ENCODE assay signal across 8 cellular contexts in the genomic region with DNA sequence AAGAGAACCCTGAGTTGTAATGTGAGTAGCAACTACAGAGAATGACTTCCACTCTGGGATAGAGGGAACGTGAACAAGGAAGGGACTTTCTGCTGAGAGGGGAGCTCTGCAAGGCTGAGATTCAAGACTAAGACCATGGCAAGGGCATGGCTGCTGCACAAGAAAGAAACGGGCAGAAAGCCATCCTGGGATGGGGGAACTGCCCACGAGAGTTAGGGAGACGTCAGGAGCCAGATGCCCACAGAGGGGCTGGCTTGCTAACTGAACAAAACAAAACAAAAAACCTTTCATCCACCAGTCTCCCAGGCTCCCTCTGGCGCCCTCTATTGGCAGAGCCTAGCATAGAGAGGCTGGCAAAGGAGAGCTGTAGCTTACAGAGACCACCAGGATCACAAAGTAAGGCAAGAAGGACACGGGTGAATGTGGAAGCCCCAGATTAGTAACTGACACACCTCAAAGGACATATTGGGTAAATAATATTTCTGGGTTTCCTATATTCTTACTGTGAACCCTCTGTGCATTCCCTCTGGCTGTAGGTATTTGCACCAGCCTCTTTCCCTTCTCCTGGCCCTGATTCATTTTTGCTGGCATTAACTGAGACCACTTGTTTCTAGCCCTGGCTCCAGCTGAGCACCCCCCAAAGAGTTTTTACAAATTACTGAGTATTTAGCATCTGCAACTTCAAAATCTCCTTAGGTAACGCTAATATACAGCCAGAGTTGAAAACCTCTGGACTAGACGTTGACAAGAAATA.
DNase-seq lines count a peak whose midpoint lies in the region; ATAC-seq and TF ChIP-seq lines count a peak whose summit lies in the region.

No MANE protein-coding gene starts in this region.

- H3K9me3 ChIP-seq in left lung = no peaks in the 10 kb centered on the region

- peak; percentile 72 to 94 for TF ChIP-seq CTCF in left lung (IDR thresholded peaks at IDR 0.05)

- H3K36me3 ChIP-seq in left lung = no peaks in the 10 kb centered on the region

- H3K4me3 ChIP-seq in left lung = no peak overlapping the region

- no peaks in the 10 kb centered on the region for H3K4me1 ChIP-seq in left lung

- ATAC-seq in left lung = peak; percentile 84
- no peak for ATAC-seq in HG03378 (IDR thresholded peaks at IDR 0.05; ENCODE audit: unreplicated experiment)
- ATAC-seq in GM21737 (IDR thresholded peaks at IDR 0.05; ENCODE audit: unreplicated experiment) = no peak

- H3K27me3 ChIP-seq in left lung = no peaks in the 10 kb centered on the region

- intact Hi-C loops in left lung (cut with DNase I) = loop anchor here in 1 of 2 donors (10.0 kb wide), 1 partner anchor 170 kb away; no protein-coding TSS in a partner anchor

- no peak overlapping the region for H3K27ac ChIP-seq in left lung

- DNase-seq in DMS 273 treated with DMSO at 0.1 percent for 48 hours (lab: John Stamatoyannopoulos, UW) = peak; percentile 0
- peak; percentile 74 for DNase-seq in HK-2 (ENCODE audit: unreplicated experiment)
- peak; percentile 46 for DNase-seq in RKO (ENCODE audit: low spot score)
- peak; percentile 75 for DNase-seq in cerebellar cortex (ENCODE audit: low spot score)
- DNase-seq in left lung = peak; percentile 41 to 55
- peak; percentile 6 to 31 (median 23) for DNase-seq in stimulated activated CD4-positive, alpha-beta T cell treated with anti-CD3 and anti-CD28 coated beads, TNF-alpha, amount 100 ng/mL, for 48 hours (ENCODE audit: low read depth in 3 of 3)

Comparison
In these comparisons a context has a peak if more than half of its experiments do, and no peak if none do; other contexts are left out.
1. DNase-seq: peak in every context shown above with its lines; median percentile 75 in cerebellar cortex; 74 in HK-2; 48 in left lung; 46 in RKO; 23 in stimulated activated CD4-positive, alpha-beta T cell treated with anti-CD3 and anti-CD28 coated beads, TNF-alpha, amount 100 ng/mL, for 48 hours; 0 in DMS 273 treated with DMSO at 0.1 percent for 48 hours.